1 cellular context compared by ENCODE assay signal in the genomic region with DNA sequence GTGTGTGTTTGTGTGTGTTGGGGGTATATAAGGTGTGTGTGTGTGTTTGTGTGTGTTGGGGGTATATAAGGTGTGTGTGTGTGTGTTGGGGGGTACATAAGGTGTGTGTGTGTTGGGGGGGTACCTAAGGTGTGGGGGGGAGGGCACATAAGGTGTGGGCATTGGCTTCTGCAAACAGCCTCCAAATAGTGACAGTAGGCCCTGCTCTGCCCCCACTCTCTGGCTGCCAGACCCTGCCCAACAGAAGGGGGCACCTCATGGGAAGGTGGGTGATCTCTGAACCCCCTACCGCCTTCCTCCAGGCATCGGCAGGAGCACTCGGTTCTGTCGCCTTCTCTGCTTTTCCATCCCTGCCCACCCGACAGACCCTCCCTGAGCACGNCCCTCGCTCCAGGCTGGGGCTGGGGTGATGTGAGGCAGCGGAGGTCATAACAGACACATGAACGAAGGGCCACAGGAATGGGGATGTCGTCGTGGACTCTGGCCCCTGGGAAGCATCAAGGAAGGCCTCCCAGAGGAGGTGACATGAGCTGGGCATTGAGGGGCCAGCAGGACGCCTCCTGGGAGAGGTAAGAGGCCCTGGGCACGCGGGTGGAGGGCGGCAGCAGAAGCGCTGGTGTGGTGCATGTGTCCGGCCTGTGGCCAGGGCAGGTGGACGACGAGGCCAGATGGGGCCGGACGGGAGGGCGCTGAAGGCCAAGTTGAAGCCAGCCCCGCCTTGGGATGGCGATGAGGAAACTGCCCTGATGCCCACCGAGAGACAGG.
TF ChIP-seq lines count a peak whose summit lies in the region.

No MANE protein-coding gene starts in this region.

TF ChIP-seq in H1, 55 proteins besides CTCF, POLR2A, EP300 and RAD21:
- TF ChIP-seq, protein P1, sequence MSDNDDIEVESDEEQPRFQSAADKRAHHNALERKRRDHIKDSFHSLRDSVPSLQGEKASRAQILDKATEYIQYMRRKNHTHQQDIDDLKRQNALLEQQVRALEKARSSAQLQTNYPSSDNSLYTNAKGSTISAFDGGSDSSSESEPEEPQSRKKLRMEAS (IDR thresholded peaks at IDR 0.05): peak; percentile 93
- TF ChIP-seq GABPA (IDR thresholded peaks at IDR 0.05; ENCODE audit: borderline replicate concordance, insufficient read depth, low read length) (0 out of 2 replicates have a peak, but pooled peaks have one; percentile 12), RNF2 (IDR thresholded peaks at IDR 0.05; ENCODE audit: borderline replicate concordance, low read depth, low read length, missing control alignments, poor library complexity, severe bottlenecking) (no peak), E2F6 (IDR thresholded peaks at IDR 0.05) (peak; percentile 96), RXRA (IDR thresholded peaks at IDR 0.05; ENCODE audit: insufficient read depth, low read depth, low read length) (no peak), KDM4A (IDR thresholded peaks at IDR 0.05; ENCODE audit: low read depth, low read length, severe bottlenecking) (peak; percentile 1)
